Comparison of ENCODE assay signal across 8 cellular contexts in genomic region chr3:13479582-13480339, GRCh38. TPM values are rescaled to one million over a fixed set of nuclear protein-coding genes. Genes with fewer than 3 reads are reported as not detected.
DNase-seq lines count a peak whose midpoint lies in the region; ATAC-seq lines count a peak whose summit lies in the region.

A gene with protein sequence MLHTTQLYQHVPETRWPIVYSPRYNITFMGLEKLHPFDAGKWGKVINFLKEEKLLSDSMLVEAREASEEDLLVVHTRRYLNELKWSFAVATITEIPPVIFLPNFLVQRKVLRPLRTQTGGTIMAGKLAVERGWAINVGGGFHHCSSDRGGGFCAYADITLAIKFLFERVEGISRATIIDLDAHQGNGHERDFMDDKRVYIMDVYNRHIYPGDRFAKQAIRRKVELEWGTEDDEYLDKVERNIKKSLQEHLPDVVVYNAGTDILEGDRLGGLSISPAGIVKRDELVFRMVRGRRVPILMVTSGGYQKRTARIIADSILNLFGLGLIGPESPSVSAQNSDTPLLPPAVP (plus strand): TSS chr3:13480306. CDS start chr3:13480348, 42 bp downstream.

- intact Hi-C loops in CD4-positive, alpha-beta memory T cell (cut with micrococcal nuclease), result loop anchor here (1.0 to 5.0 kb wide), 7 partner anchors 28 to 1468 kb away; partner anchors contain the start of genes CCDC174, LSM3, NR2C2 and NUP210

- H3K36me3 ChIP-seq in CD4-positive, alpha-beta memory T cell (ENCODE audit: insufficient read depth, low read length), result no peaks in the 10 kb centered on the region
- H3K36me3 ChIP-seq in ectodermal cell (ENCODE audit: control insufficient read depth, insufficient read depth, low read length), result no peaks in the 10 kb centered on the region

- H3K27ac Mint-ChIP-seq in CD4-positive, alpha-beta memory T cell, result peak within 1 kb of the TSS; percentile 94 to 96 (median 96)
- peak within 1 kb of the TSS; percentile 87 for H3K27ac Mint-ChIP-seq in activated CD8-positive, alpha-beta T cell treated with anti-CD3 and anti-CD28 coated beads, Interleukin-2, amount 10 ng/mL, durations not matched to agents 7 days and 5 days

- peak within 1 kb of the TSS; percentile 91 to 95 (median 94) for H3K4me3 Mint-ChIP-seq in CD4-positive, alpha-beta memory T cell
- peak within 1 kb of the TSS; percentile 90 for H3K4me3 Mint-ChIP-seq in activated CD8-positive, alpha-beta T cell treated with anti-CD3 and anti-CD28 coated beads, Interleukin-2, amount 10 ng/mL, durations not matched to agents 7 days and 5 days

- 0% methylated on average over 67 of the region's 67 CpGs for WGBS in ectodermal cell, 2 experiments

- peak within 1 kb of the TSS; percentile 90 for H3K27ac ChIP-seq in CD4-positive, alpha-beta memory T cell (ENCODE audit: low read depth, low read length)
- H3K27ac ChIP-seq in ectodermal cell (ENCODE audit: insufficient read depth, low read depth, low read length, poor library complexity, severe bottlenecking), result peak within 1 kb of the TSS; percentile 91

- H3K27me3 Mint-ChIP-seq in CD4-positive, alpha-beta memory T cell, result peaks cover 0 to under 1% of the 10 kb centered on the region in 2 donors
- H3K27me3 Mint-ChIP-seq in activated CD8-positive, alpha-beta T cell treated with anti-CD3 and anti-CD28 coated beads, Interleukin-2, amount 10 ng/mL, durations not matched to agents 7 days and 5 days (ENCODE audit: low read depth), result peaks cover 3% of the 10 kb centered on the region

- H3K4me1 Mint-ChIP-seq in CD4-positive, alpha-beta memory T cell, result peaks cover 6 to 35% (median 20%) of the 10 kb centered on the region in 4 donors
- peaks cover 20% of the 10 kb centered on the region for H3K4me1 Mint-ChIP-seq in activated CD8-positive, alpha-beta T cell treated with anti-CD3 and anti-CD28 coated beads, Interleukin-2, amount 10 ng/mL, durations not matched to agents 7 days and 5 days (ENCODE audit: low read depth)

- no peaks in the 10 kb centered on the region for H3K9me3 Mint-ChIP-seq in CD4-positive, alpha-beta memory T cell
- H3K9me3 Mint-ChIP-seq in activated CD8-positive, alpha-beta T cell treated with anti-CD3 and anti-CD28 coated beads, Interleukin-2, amount 10 ng/mL, durations not matched to agents 7 days and 5 days (ENCODE audit: insufficient read depth), result no peaks in the 10 kb centered on the region

- peaks cover 0 to 4% of the 10 kb centered on the region in 2 donors for H3K36me3 Mint-ChIP-seq in CD4-positive, alpha-beta memory T cell
- no peaks in the 10 kb centered on the region for H3K36me3 Mint-ChIP-seq in activated CD8-positive, alpha-beta T cell treated with anti-CD3 and anti-CD28 coated beads, Interleukin-2, amount 10 ng/mL, durations not matched to agents 7 days and 5 days (ENCODE audit: low read depth)

- peak; percentile 96 to 97 (median 96) for DNase-seq in CD4-positive, alpha-beta memory T cell
- DNase-seq in HK-2 (ENCODE audit: unreplicated experiment) (peak; percentile 93), NCI-H82 treated with DMSO at 0.1 percent for 48 hours (lab: John Stamatoyannopoulos, UW; ENCODE audit: unreplicated experiment) (peak; percentile 77), lung microvascular endothelial cell (ENCODE audit: low read depth in 2 of 2) (peak; percentile 97 to 98)
- peak; percentile 98 for DNase-seq in activated CD8-positive, alpha-beta T cell treated with anti-CD3 and anti-CD28 coated beads, Interleukin-2, amount 10 ng/mL, durations not matched to agents 7 days and 5 days
- DNase-seq in stimulated activated CD4-positive, alpha-beta T cell treated with anti-CD3 and anti-CD28 coated beads, TNF-alpha, amount 100 ng/mL, for 4 hours (ENCODE audit: low read depth in 3 of 3), result peak; percentile 92 to 93 (median 92)

- POLR2A ChIA-PET in CD4-positive, alpha-beta memory T cell (lab: Charles Lee; ENCODE audit: partially characterized antibody), result interaction anchor here (0.6 to 3.6 kb wide), 29 partner anchors 8 to 1469 kb away, joined by 3 to 21 read pairs (median 4); partner anchors contain the start of genes CCDC174, CHCHD4, LSM3 and NUP210
- POLR2A ChIA-PET in activated CD8-positive, alpha-beta T cell treated with anti-CD3 and anti-CD28 coated beads, Interleukin-2, amount 10 ng/mL, durations not matched to agents 7 days and 5 days (lab: Charles Lee), result interaction anchor here (0.9 to 1.9 kb wide), 5 partner anchors 28 to 172 kb away, joined by 3 to 5 read pairs (median 3); partner anchors contain the start of gene NUP210

- no peaks in the 10 kb centered on the region for H3K9me3 ChIP-seq in CD4-positive, alpha-beta memory T cell (ENCODE audit: control insufficient read depth in 1 of 2, low read length in 2 of 2)
- H3K9me3 ChIP-seq in ectodermal cell (ENCODE audit: control insufficient read depth, low read length), result no peaks in the 10 kb centered on the region

- peak within 1 kb of the TSS; percentile 52 to 92 for H3K4me3 ChIP-seq in CD4-positive, alpha-beta memory T cell (ENCODE audit: low read length in 2 of 2)
- H3K4me3 ChIP-seq in ectodermal cell (ENCODE audit: insufficient read depth, low read depth, low read length), result peak within 1 kb of the TSS; percentile 62

- ATAC-seq in GM19452 (IDR thresholded peaks at IDR 0.05; ENCODE audit: unreplicated experiment), result peak; percentile 96
- ATAC-seq in activated CD8-positive, alpha-beta T cell treated with anti-CD3 and anti-CD28 coated beads, Interleukin-2, amount 10 ng/mL, durations not matched to agents 7 days and 5 days, result peak; percentile 98

- H3K27me3 ChIP-seq in CD4-positive, alpha-beta memory T cell (ENCODE audit: insufficient read depth, low read length), result no peaks in the 10 kb centered on the region
- H3K27me3 ChIP-seq in ectodermal cell (ENCODE audit: control insufficient read depth, insufficient read depth, low read length, poor library complexity, severe bottlenecking), result peaks cover 13% of the 10 kb centered on the region

- H3K4me1 ChIP-seq in CD4-positive, alpha-beta memory T cell (ENCODE audit: insufficient read depth, low read length), result peaks cover 28% of the 10 kb centered on the region
- H3K4me1 ChIP-seq in ectodermal cell (ENCODE audit: control insufficient read depth, insufficient read depth, low read length), result peaks cover 8% of the 10 kb centered on the region

- CTCF ChIA-PET in CD4-positive, alpha-beta memory T cell (lab: Charles Lee; ENCODE audit: partially characterized antibody), result interaction anchor here (0.6 to 3.1 kb wide), 12 partner anchors 11 to 638 kb away, joined by 3 to 9 read pairs (median 4); partner anchors contain the start of genes RPL32 and WNT7A
- CTCF ChIA-PET in activated CD8-positive, alpha-beta T cell treated with anti-CD3 and anti-CD28 coated beads, Interleukin-2, amount 10 ng/mL, durations not matched to agents 7 days and 5 days (lab: Charles Lee), result interaction anchor here (0.9 to 3.0 kb wide), 12 partner anchors 13 to 401 kb away, joined by 3 to 14 read pairs (median 6); no protein-coding TSS in a partner anchor

RNA-seq across cellular contexts. Expression of the gene that starts here (rescaled TPM):
- total RNA-seq in CD4-positive, alpha-beta memory T cell, result 1 to 10 TPM; 7.1 to 7.6 TPM
- polyA plus RNA-seq in CD4-positive, alpha-beta memory T cell, result 1 to 10 TPM; 5.0 to 8.8 TPM
- total RNA-seq in activated CD8-positive, alpha-beta T cell treated with anti-CD3 and anti-CD28 coated beads, Interleukin-2, amount 10 ng/mL, durations not matched to agents 7 days and 5 days, result under 1 TPM; 0.87 to 0.99 TPM
- 9.1 TPM for polyA plus RNA-seq in ectodermal cell (2013, experiment 1 of 4)
- 11.7 TPM for polyA plus RNA-seq in ectodermal cell (2013, experiment 2 of 4)
- polyA plus RNA-seq in ectodermal cell (2013, experiment 3 of 4), result 9.6 TPM
- polyA plus RNA-seq in ectodermal cell (2013, experiment 4 of 4), result 10.4 TPM
- total RNA-seq in lung microvascular endothelial cell, result 5.2 and 6.9 TPM in 2 replicates

Comparison
In these comparisons a context has a peak if more than half of its experiments do, and no peak if none do; other contexts are left out.
1. Peak in every context shown above with its lines: DNase-seq, ATAC-seq, H3K4me3 ChIP-seq and H3K27ac ChIP-seq.
2. Peak in DNase-seq and ATAC-seq in activated CD8-positive, alpha-beta T cell treated with anti-CD3 and anti-CD28 coated beads, Interleukin-2, amount 10 ng/mL, durations not matched to agents 7 days and 5 days; RNA of the gene not detected or under 1 TPM.